22 cellular contexts compared by ENCODE assay signal in genomic region chr11:44226472-44226871, GRCh38.
DNase-seq lines count a peak whose midpoint lies in the region; ATAC-seq, FAIRE-seq and TF ChIP-seq lines count a peak whose summit lies in the region.
"Had no signal": no experiment of that assay in that cellular context is flagged by ENCODE, and none has a peak within 500 bp of the region (broad histone marks: within the 10 kb centered on the region; RNA-seq: fewer than 3 reads in every experiment).

No MANE protein-coding gene starts in this region.

- H3K27ac Mint-ChIP-seq in nephron progenitor cell: no peak overlapping the region
- H3K27ac Mint-ChIP-seq: B cell, CD14-positive monocyte, H9, HFFc6 had no signal

- H3K9me3 ChIP-seq in HEK293 (ENCODE audit: control insufficient read depth, insufficient read depth, low read depth, low read length): no peaks in the 10 kb centered on the region
- no peaks in the 10 kb centered on the region for H3K9me3 ChIP-seq in K562 (replicated peaks; ENCODE audit: control insufficient read depth, insufficient read depth, low read depth, low read length)
- no peaks in the 10 kb centered on the region for H3K9me3 ChIP-seq in ascending aorta

- H3K9me3 Mint-ChIP-seq in nephron progenitor cell: no peaks in the 10 kb centered on the region
- H3K9me3 Mint-ChIP-seq: CD8-positive, alpha-beta memory T cell; H9; HFFc6 had no signal

- FAIRE-seq in GM12892 (lab: Jason Lieb, UNC) (peak; percentile 9), K562 (lab: Jason Lieb, UNC) (no peak)

- no peak overlapping the region for H3K4me3 Mint-ChIP-seq in nephron progenitor cell
- H3K4me3 Mint-ChIP-seq: B cell, CD14-positive monocyte, H9, HFFc6 had no signal

- peaks cover 7% of the 10 kb centered on the region for H3K4me1 Mint-ChIP-seq in nephron progenitor cell
- H3K4me1 Mint-ChIP-seq: H9 had no signal

- ATAC-seq in K562: no peak

- peaks cover 7% of the 10 kb centered on the region for H3K36me3 Mint-ChIP-seq in nephron progenitor cell (ENCODE audit: low read depth)

- no peak overlapping the region for H3K4me3 ChIP-seq in HEK293 (ENCODE audit: low read depth, low read length)
- no peak overlapping the region for H3K4me3 ChIP-seq in K562
- H3K4me3 ChIP-seq in ascending aorta: no peak overlapping the region
- H3K4me3 ChIP-seq: GM23248 had no signal

- TF ChIP-seq POLR2A in GM12892 (IDR thresholded peaks at IDR 0.05; ENCODE audit: low read depth, low read length) (no peak), K562 (conservative IDR thresholded peaks at IDR 0.05) (no peak)

- no peak for TF ChIP-seq CTCF in HEK293 (tag by site-specific recombination; IDR thresholded peaks at IDR 0.05)
- TF ChIP-seq CTCF in K562 (IDR thresholded peaks at IDR 0.05 in 2 of 3, conservative IDR thresholded peaks at IDR 0.05 in 1 of 3; ENCODE audit: insufficient read depth in 2 of 3, low read depth in 1 of 3, low read length in 3 of 3): no peak
- no peak for TF ChIP-seq CTCF in nephron progenitor cell (IDR thresholded peaks at IDR 0.05)
- no peak for TF ChIP-seq CTCF in ascending aorta (IDR thresholded peaks at IDR 0.05)

- TF ChIP-seq RAD21 in K562 (CRISPR knock-in tag; conservative IDR thresholded peaks at IDR 0.05 in 1 of 2, IDR thresholded peaks at IDR 0.05 in 1 of 2): no peak

- no peak for TF ChIP-seq EP300 in K562 (IDR thresholded peaks at IDR 0.05; ENCODE audit: low read length)

- no peaks in the 10 kb centered on the region for H3K9me1 ChIP-seq in K562 (ENCODE audit: control insufficient read depth, insufficient read depth, low read length)

- intact Hi-C loops in K562 (cut with micrococcal nuclease): no loop called here
- intact Hi-C loops in ascending aorta (cut with DNase I): no loop called here

- peaks cover 51% of the 10 kb centered on the region for H3K27me3 Mint-ChIP-seq in nephron progenitor cell (ENCODE audit: low read depth, poor library complexity)
- H3K27me3 Mint-ChIP-seq: B cell; CD8-positive, alpha-beta memory T cell had no signal

- no peak overlapping the region for H3K4me2 ChIP-seq in K562 (ENCODE audit: insufficient read depth, low read length)

- in situ Hi-C loops in K562 (cut with MboI): no loop called here

- no peaks in the 10 kb centered on the region for H3K27me3 ChIP-seq in K562 (ENCODE audit: control insufficient read depth in 2 of 2, insufficient read depth in 2 of 2, low read length in 2 of 2)
- H3K27me3 ChIP-seq in ascending aorta: no peaks in the 10 kb centered on the region

- H3K4me1 ChIP-seq in HEK293 (ENCODE audit: control insufficient read depth, insufficient read depth, low read length) (no peaks in the 10 kb centered on the region), K562 (replicated peaks in 1 of 2; ENCODE audit: control insufficient read depth in 2 of 2, insufficient read depth in 2 of 2, low read length in 2 of 2) (no peaks in the 10 kb centered on the region; a peak in 1 of 5 replicates), ascending aorta (no peaks in the 10 kb centered on the region)

- no peaks in the 10 kb centered on the region for H3K36me3 ChIP-seq in HEK293 (ENCODE audit: control insufficient read depth in 2 of 2, insufficient read depth in 1 of 2, low read length in 2 of 2)
- H3K36me3 ChIP-seq in K562 (ENCODE audit: control insufficient read depth, insufficient read depth, low read length): no peaks in the 10 kb centered on the region; the same call in 2 of the 3 replicates
- H3K36me3 ChIP-seq in ascending aorta: no peaks in the 10 kb centered on the region

- POLR2A ChIA-PET in HEK293 (lab: Yijun Ruan, JAX) (no interaction called here), K562 (lab: Yijun Ruan, JAX) (interaction anchor here (1.4 kb wide), 1 partner anchor 10 kb away, joined by 3 read pairs; no protein-coding TSS in a partner anchor)

- H3K9ac ChIP-seq in K562 (ENCODE audit: insufficient read depth in 1 of 2, low read depth in 2 of 2, low read length in 2 of 2): no peak overlapping the region
- H3K9ac ChIP-seq: GM23248 had no signal

- H3K79me2 ChIP-seq in K562 (ENCODE audit: control insufficient read depth, insufficient read depth, low read length): no peaks in the 10 kb centered on the region

- 25% methylated on average over 2 of the region's 2 CpGs for WGBS in K562 (ENCODE audit: insufficient coverage, low coverage, missing lambda C conversion rate)

- DNase-seq in GM12892 (ENCODE audit: insufficient read length) (no peak), NCI-H524 (lab: John Stamatoyannopoulos, UW) (peak; percentile 42 to 67), K562 (ENCODE audit: extremely low read depth in 1 of 4, low spot score in 3 of 4) (no peak), nephron progenitor cell (no peak), ascending aorta (ENCODE audit: low spot score in 2 of 2) (no peak), AG08395 (ENCODE audit: low spot score) (no peak)
- DNase-seq: CD8-positive, alpha-beta memory T cell; DMS53; GM23248; H9; HFFc6; NCI-H1092; NCI-H1417 treated with DMSO at 0.1 percent for 48 hours; NCI-H1694 treated with DMSO at 0.1 percent for 48 hours; NCI-H2081; NCI-H748 treated with DMSO at 0.1 percent for 48 hours; Right ventricle myocardium superior; RPMI8226; T-helper 1 cell had no signal

- CTCF ChIA-PET in HEK293 (lab: Yijun Ruan, JAX): no interaction called here
- CTCF ChIA-PET in K562 (lab: Yijun Ruan, JAX; ENCODE audit: low intra/inter-chr PET ratio): no interaction called here

- no peak overlapping the region for H3K27ac ChIP-seq in HEK293 (ENCODE audit: extremely low read depth, low read depth, low read length)
- H3K27ac ChIP-seq in K562 (ENCODE audit: extremely low read depth, low read depth, low read length): no peak overlapping the region
- no peak overlapping the region for H3K27ac ChIP-seq in ascending aorta
- H3K27ac ChIP-seq: GM23248 had no signal

- no peak overlapping the region for H2AFZ ChIP-seq in K562 (ENCODE audit: low read depth, low read length)
- H2AFZ ChIP-seq: GM23248 had no signal

- H4K20me1 ChIP-seq in K562 (replicated peaks; ENCODE audit: control insufficient read depth, insufficient read depth, low read length): no peaks in the 10 kb centered on the region

- BruUV-seq in K562 (replicated peaks; lab: Mats Ljungman, UMichigan): no TSS peak

TF ChIP-seq in HEK293, 187 proteins besides CTCF, POLR2A, EP300 and RAD21 (continues in another document):
- TF ChIP-seq ZBTB11 (tag by site-specific recombination; conservative IDR thresholded peaks at IDR 0.05; ENCODE audit: low read depth): no peak
- TF ChIP-seq ZNF114 (tag by site-specific recombination; IDR thresholded peaks at IDR 0.05): no peak
- no peak for TF ChIP-seq ZNF292 (tag by site-specific recombination; IDR thresholded peaks at IDR 0.05; ENCODE audit: borderline replicate concordance, low read depth)

TF ChIP-seq in K562, 482 proteins besides CTCF, POLR2A, EP300 and RAD21:
- TF ChIP-seq MXD1 (CRISPR knock-in tag; IDR thresholded peaks at IDR 0.05; ENCODE audit: borderline replicate concordance, poor library complexity, severe bottlenecking): no peak
- peak; percentile 8; the same call in 1 of the 2 replicates for TF ChIP-seq NFIC (IDR thresholded peaks at IDR 0.05)

Comparison
In these comparisons a context has a peak if more than half of its experiments do, and no peak if none do; other contexts are left out.
1. DNase-seq: peak in NCI-H524 (2 of 2); none in GM12892 (single experiment), K562 (0 of 4), nephron progenitor cell (single experiment), ascending aorta (0 of 2) and AG08395 (single experiment).